ENCODE assay signal across 8 cellular contexts in the genomic region with DNA sequence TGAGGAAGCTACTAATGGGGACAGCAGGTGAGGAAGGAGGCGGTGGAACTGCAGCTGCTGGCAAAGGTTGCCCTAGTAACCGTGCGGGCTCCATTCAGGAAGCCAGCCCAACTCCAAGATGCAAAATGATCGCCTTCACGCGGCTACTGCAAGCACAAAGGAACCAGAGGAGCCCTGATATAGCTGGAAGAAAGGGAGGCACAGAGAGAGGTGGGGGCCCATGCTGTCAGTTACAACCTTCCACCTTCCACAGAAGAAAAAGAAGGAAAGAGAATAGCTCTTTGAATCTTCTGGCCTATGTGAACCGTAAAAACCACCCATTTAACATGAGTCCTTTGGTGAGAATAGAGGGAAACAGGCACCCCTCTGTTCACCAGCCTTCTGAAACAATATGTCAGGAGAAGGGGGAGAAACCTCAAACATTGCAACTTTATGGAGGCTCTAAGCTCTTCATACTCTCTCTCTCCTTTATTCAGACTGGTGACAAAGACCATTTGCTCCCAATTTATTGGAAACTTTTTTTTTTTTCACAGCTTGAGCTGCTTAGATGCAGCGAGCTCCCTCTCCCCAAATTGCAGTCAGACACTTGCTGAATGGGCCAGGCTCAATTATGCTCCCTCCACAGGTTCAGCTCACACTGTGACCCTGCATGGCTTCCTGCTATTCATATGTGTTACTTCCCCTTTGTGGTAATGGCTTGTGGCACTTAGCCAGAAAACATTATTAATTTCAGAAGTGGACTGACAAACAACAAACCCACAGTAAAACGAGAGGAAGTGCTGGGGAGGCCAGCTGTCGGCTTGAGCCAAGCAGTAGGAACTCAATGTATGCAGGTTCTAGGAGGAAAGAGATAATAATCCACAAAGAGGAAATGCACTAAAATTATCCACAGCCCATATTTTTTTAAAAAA. TPM values are rescaled to one million over a fixed set of nuclear protein-coding genes. Genes with fewer than 3 reads are reported as not detected.
A peak's percentile ranks its signal among the peaks of the same experiment; 100 is the strongest.
DNase-seq lines count a peak whose midpoint lies in the region; ATAC-seq, FAIRE-seq and TF ChIP-seq lines count a peak whose summit lies in the region.

No MANE protein-coding gene starts in this region.

- DNase-seq in GM12891 (ENCODE audit: insufficient read length, low spot score): peak; percentile 46
- DNase-seq in OCI-M1 (lab: John Stamatoyannopoulos, UW): peak; percentile 98
- peak; percentile 78 for DNase-seq in MCF 10A (ENCODE audit: unreplicated experiment)
- DNase-seq in kidney: no peak
- peak; percentile 40 for DNase-seq in stimulated activated naive CD8-positive, alpha-beta T cell treated with anti-CD3 and anti-CD28 coated beads, Interleukin-15, Interleukin-2, amounts not matched to agents 100 U/mL and 50 U/mL, for 24 hours
- no peak for DNase-seq in NCI-H1694 (lab: John Stamatoyannopoulos, UW)

- peak; percentile 85 for FAIRE-seq in GM12891 (lab: Jason Lieb, UNC)
- FAIRE-seq in kidney (lab: Jason Lieb, UNC): no peak

- peak overlapping the region; percentile 96 for H3K27ac Mint-ChIP-seq in MCF 10A (ENCODE audit: low read depth, unreplicated experiment)

- intact Hi-C loops in MCF 10A (cut with micrococcal nuclease): no loop called here
- intact Hi-C loops in kidney (cut with DNase I): loop anchor here (10.0 kb wide), 1 partner anchor 301 kb away; no protein-coding TSS in a partner anchor

- H3K27ac ChIP-seq in kidney (ENCODE audit: low read depth in 2 of 2, low read length in 2 of 2): peak overlapping the region; percentile 8 to 20

- H3K4me3 ChIP-seq in kidney (ENCODE audit: low read length in 2 of 2): peak overlapping the region in 1 of 2 donors; percentile 4

- POLR2A ChIA-PET in MCF 10A (lab: Yijun Ruan, JAX): interaction anchor here (0.6 to 10.0 kb wide), 10 partner anchors 8 to 246 kb away, joined by 3 to 155 read pairs (median 4); no protein-coding TSS in a partner anchor

- H3K4me1 ChIP-seq in kidney (ENCODE audit: control insufficient read depth in 1 of 2, insufficient read depth in 1 of 2, low read depth in 1 of 2, low read length in 2 of 2): peaks cover 21 to 23% of the 10 kb centered on the region in 2 donors

- no peaks in the 10 kb centered on the region for H3K27me3 Mint-ChIP-seq in MCF 10A (ENCODE audit: insufficient read depth, unreplicated experiment)

- H3K9me3 ChIP-seq in kidney (ENCODE audit: control insufficient read depth in 1 of 2, low read length in 2 of 2): no peaks in the 10 kb centered on the region

- peak; percentile 74; the same call in 1 of the 2 replicates for TF ChIP-seq EP300 in Ishikawa (IDR thresholded peaks at IDR 0.05; ENCODE audit: borderline replicate concordance)

- H3K36me3 ChIP-seq in kidney (ENCODE audit: control insufficient read depth in 1 of 2, insufficient read depth in 2 of 2, low read length in 2 of 2): peaks cover 18 to 25% of the 10 kb centered on the region in 2 donors

- H3K4me3 Mint-ChIP-seq in MCF 10A (ENCODE audit: unreplicated experiment): peak overlapping the region; percentile 56

- H3K36me3 Mint-ChIP-seq in MCF 10A (ENCODE audit: insufficient read depth, unreplicated experiment): peaks cover 57% of the 10 kb centered on the region

- no peaks in the 10 kb centered on the region for H3K9me3 Mint-ChIP-seq in MCF 10A (ENCODE audit: unreplicated experiment)

- no TSS peak for BruUV-seq in MCF 10A (replicated peaks; lab: Mats Ljungman, UMichigan)

- CTCF ChIA-PET in MCF 10A (lab: Yijun Ruan, JAX): interaction anchor here (0.6 to 3.4 kb wide), 10 partner anchors 13 to 161 kb away, joined by 3 to 19 read pairs (median 3); no protein-coding TSS in a partner anchor

- TF ChIP-seq POLR2A in GM12891 (IDR thresholded peaks at IDR 0.05; ENCODE audit: low read depth, low read length): no peak

- peaks cover 43% of the 10 kb centered on the region for H3K4me1 Mint-ChIP-seq in MCF 10A (ENCODE audit: insufficient read depth, unreplicated experiment)

- peak; percentile 1; the same call in 1 of the 2 replicates for TF ChIP-seq RAD21 in Ishikawa (IDR thresholded peaks at IDR 0.05; ENCODE audit: low read depth)

- peak; percentile 99 for ATAC-seq in GM21825 (IDR thresholded peaks at IDR 0.05; ENCODE audit: unreplicated experiment)
- ATAC-seq in stimulated activated naive CD8-positive, alpha-beta T cell treated with anti-CD3 and anti-CD28 coated beads, Interleukin-15, Interleukin-2, amounts not matched to agents 100 U/mL and 50 U/mL, for 24 hours: peak; percentile 77

- TF ChIP-seq CTCF in MCF 10A (IDR thresholded peaks at IDR 0.05; ENCODE audit: unreplicated experiment) (no peak), kidney (IDR thresholded peaks at IDR 0.05; ENCODE audit: borderline replicate concordance, extremely low read depth, insufficient read depth) (no peak)

- no peak overlapping the region for H3K9ac ChIP-seq in kidney (ENCODE audit: low read length in 2 of 2)

TF ChIP-seq in GM12891, 5 proteins besides CTCF, POLR2A, EP300 and RAD21:
- TF ChIP-seq SPI1 (IDR thresholded peaks at IDR 0.05; ENCODE audit: low read depth, low read length) (peak; percentile 91), POU2F2 (IDR thresholded peaks at IDR 0.05; ENCODE audit: low read depth, low read length) (0 out of 2 replicates have a peak, but pooled peaks have one; percentile 33), TAF1 (IDR thresholded peaks at IDR 0.05; ENCODE audit: low read depth, low read length) (no peak)

TF ChIP-seq in Ishikawa, 13 proteins besides CTCF, POLR2A, EP300 and RAD21:
- TF ChIP-seq NFIC (IDR thresholded peaks at IDR 0.05): peak; percentile 87
- TF ChIP-seq FOXM1 (IDR thresholded peaks at IDR 0.05; ENCODE audit: borderline replicate concordance, low read depth): no peak
- no peak for TF ChIP-seq TAF1 (IDR thresholded peaks at IDR 0.05; ENCODE audit: low read depth)
- TF ChIP-seq CREB1 (IDR thresholded peaks at IDR 0.05; ENCODE audit: low read depth): no peak
- TF ChIP-seq, protein P1, sequence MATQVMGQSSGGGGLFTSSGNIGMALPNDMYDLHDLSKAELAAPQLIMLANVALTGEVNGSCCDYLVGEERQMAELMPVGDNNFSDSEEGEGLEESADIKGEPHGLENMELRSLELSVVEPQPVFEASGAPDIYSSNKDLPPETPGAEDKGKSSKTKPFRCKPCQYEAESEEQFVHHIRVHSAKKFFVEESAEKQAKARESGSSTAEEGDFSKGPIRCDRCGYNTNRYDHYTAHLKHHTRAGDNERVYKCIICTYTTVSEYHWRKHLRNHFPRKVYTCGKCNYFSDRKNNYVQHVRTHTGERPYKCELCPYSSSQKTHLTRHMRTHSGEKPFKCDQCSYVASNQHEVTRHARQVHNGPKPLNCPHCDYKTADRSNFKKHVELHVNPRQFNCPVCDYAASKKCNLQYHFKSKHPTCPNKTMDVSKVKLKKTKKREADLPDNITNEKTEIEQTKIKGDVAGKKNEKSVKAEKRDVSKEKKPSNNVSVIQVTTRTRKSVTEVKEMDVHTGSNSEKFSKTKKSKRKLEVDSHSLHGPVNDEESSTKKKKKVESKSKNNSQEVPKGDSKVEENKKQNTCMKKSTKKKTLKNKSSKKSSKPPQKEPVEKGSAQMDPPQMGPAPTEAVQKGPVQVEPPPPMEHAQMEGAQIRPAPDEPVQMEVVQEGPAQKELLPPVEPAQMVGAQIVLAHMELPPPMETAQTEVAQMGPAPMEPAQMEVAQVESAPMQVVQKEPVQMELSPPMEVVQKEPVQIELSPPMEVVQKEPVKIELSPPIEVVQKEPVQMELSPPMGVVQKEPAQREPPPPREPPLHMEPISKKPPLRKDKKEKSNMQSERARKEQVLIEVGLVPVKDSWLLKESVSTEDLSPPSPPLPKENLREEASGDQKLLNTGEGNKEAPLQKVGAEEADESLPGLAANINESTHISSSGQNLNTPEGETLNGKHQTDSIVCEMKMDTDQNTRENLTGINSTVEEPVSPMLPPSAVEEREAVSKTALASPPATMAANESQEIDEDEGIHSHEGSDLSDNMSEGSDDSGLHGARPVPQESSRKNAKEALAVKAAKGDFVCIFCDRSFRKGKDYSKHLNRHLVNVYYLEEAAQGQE (IDR thresholded peaks at IDR 0.05; ENCODE audit: low read depth): no peak
- TF ChIP-seq TCF12 (IDR thresholded peaks at IDR 0.05; ENCODE audit: low read depth): peak; percentile 65; the same call in 1 of the 2 replicates
- TF ChIP-seq ZBTB7A (IDR thresholded peaks at IDR 0.05; ENCODE audit: low read depth): no peak
- TF ChIP-seq, protein P2, sequence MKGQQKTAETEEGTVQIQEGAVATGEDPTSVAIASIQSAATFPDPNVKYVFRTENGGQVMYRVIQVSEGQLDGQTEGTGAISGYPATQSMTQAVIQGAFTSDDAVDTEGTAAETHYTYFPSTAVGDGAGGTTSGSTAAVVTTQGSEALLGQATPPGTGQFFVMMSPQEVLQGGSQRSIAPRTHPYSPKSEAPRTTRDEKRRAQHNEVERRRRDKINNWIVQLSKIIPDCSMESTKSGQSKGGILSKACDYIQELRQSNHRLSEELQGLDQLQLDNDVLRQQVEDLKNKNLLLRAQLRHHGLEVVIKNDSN (IDR thresholded peaks at IDR 0.05): no peak
- TF ChIP-seq EGR1 (IDR thresholded peaks at IDR 0.05): no peak
- TF ChIP-seq, protein P3, sequence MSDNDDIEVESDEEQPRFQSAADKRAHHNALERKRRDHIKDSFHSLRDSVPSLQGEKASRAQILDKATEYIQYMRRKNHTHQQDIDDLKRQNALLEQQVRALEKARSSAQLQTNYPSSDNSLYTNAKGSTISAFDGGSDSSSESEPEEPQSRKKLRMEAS (IDR thresholded peaks at IDR 0.05): 0 out of 2 replicates have a peak, but pooled peaks have one; percentile 10

RNA-seq across cellular contexts. Expression of a gene that starts 6.2 kb away (rescaled TPM):
- polyA plus RNA-seq in GM12891 (2012; ENCODE audit: low read depth, missing spikeins): 0.19 TPM
- total RNA-seq in MCF 10A (2022) (99.9 and 149 TPM in 2 replicates), kidney (91.8 TPM)
- 35.3 TPM for polyA plus RNA-seq in kidney (ENCODE audit: insufficient read depth, low read depth, low replicate concordance)

Comparison
In these comparisons a context has a peak if more than half of its experiments do, and no peak if none do; other contexts are left out.
1. DNase-seq: peak in GM12891 (single experiment), OCI-M1 (single experiment), MCF 10A (single experiment) and stimulated activated naive CD8-positive, alpha-beta T cell treated with anti-CD3 and anti-CD28 coated beads, Interleukin-15, Interleukin-2, amounts not matched to agents 100 U/mL and 50 U/mL, for 24 hours (single experiment); none in kidney (single experiment) and NCI-H1694 (single experiment).